Comparison of ENCODE assay signal across 15 cellular contexts in the genomic region with DNA sequence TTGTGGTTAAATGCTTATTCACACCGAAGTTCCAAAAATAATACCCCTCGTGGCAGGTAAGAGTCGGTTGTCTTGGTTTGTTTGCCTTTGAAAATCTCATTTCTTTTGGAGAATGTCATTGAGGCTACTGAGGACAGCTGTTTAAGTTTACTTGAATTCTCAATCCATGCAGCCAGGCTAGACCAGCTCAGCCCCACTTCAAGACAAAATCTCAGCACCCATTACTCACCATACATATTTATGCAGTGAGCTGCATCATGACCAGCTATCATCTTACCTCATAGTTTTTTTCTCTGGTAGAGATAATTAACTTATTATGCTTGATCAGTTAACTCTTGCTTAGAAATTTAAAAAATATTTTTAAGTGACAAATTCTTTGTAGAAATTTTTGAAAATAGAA.
DNase-seq lines count a peak whose midpoint lies in the region; ATAC-seq and TF ChIP-seq lines count a peak whose summit lies in the region.
"Had no signal": no experiment of that assay in that cellular context is flagged by ENCODE, and none has a peak within 500 bp of the region (broad histone marks: within the 10 kb centered on the region; RNA-seq: fewer than 3 reads in every experiment).

No MANE protein-coding gene starts in this region.

- H3K9me3 ChIP-seq in fibroblast of lung (ENCODE audit: control insufficient read depth, insufficient read depth, low read depth, low read length) (no peaks in the 10 kb centered on the region), adrenal gland (replicated peaks in 1 of 3) (no peaks in the 10 kb centered on the region)

- H3K36me3 ChIP-seq in GM23338 (ENCODE audit: insufficient read depth): no peaks in the 10 kb centered on the region
- no peaks in the 10 kb centered on the region for H3K36me3 ChIP-seq in fibroblast of lung (ENCODE audit: control insufficient read depth, insufficient read depth, low read length)
- H3K36me3 ChIP-seq in adrenal gland (replicated peaks in 1 of 2): peaks cover 0 to 3% of the 10 kb centered on the region in 2 donors

- no peaks in the 10 kb centered on the region for H3K27me3 Mint-ChIP-seq in GM23338 (ENCODE audit: insufficient read depth, low read depth, poor library complexity)

- peaks cover 9% of the 10 kb centered on the region; the same call in 2 of the 3 replicates for H3K36me3 Mint-ChIP-seq in GM23338 (ENCODE audit: low read depth)

- H3F3A ChIP-seq in GM23338 (replicated peaks; ENCODE audit: low read depth): no peaks in the 10 kb centered on the region

- no peak overlapping the region for H3K4me3 Mint-ChIP-seq in GM23338
- H3K4me3 Mint-ChIP-seq: neural crest cell had no signal

- 97 to 100% (median 98%) methylated on average over 3 of the region's 3 CpGs for WGBS in adrenal gland, 4 donors

- TF ChIP-seq CTCF in GM23338 (conservative IDR thresholded peaks at IDR 0.05; ENCODE audit: low read depth in 2 of 2) (no peak), RWPE1 (conservative IDR thresholded peaks at IDR 0.05; ENCODE audit: low read depth) (no peak), fibroblast of lung (conservative IDR thresholded peaks at IDR 0.05 in 1 of 2, IDR thresholded peaks at IDR 0.05 in 1 of 2; ENCODE audit: low read depth in 1 of 2, low read length in 2 of 2) (no peak), adrenal gland (IDR thresholded peaks at IDR 0.05) (no peak)

- peaks cover 16% of the 10 kb centered on the region for H3K4me1 Mint-ChIP-seq in GM23338

- no peaks in the 10 kb centered on the region for H3K27me3 ChIP-seq in GM23338 (ENCODE audit: insufficient read depth)
- H3K27me3 ChIP-seq in fibroblast of lung (ENCODE audit: control insufficient read depth, insufficient read depth, low read length): no peaks in the 10 kb centered on the region
- no peaks in the 10 kb centered on the region for H3K27me3 ChIP-seq in adrenal gland

- H3K27ac Mint-ChIP-seq in GM23338: no peak overlapping the region
- H3K27ac Mint-ChIP-seq: activated T-helper 2 cell treated with anti-CD3 and anti-CD28 coated beads, Interferon-gamma antibody, Interleukin-2, Interleukin-4, amounts not matched to agents 10 μg/mL and 5 μg/mL and 100 μg/mL, durations not matched to agents 14 hours and 24 hours and 36 hours had no signal

- no peaks in the 10 kb centered on the region for H3K9me2 ChIP-seq in GM23338 (ENCODE audit: insufficient read depth)

- H3K79me2 ChIP-seq in GM23338 (replicated peaks; ENCODE audit: insufficient read depth) (peaks cover 9% of the 10 kb centered on the region; the same call in 1 of the 2 replicates), fibroblast of lung (ENCODE audit: control insufficient read depth, insufficient read depth, low read length) (peaks cover 15% of the 10 kb centered on the region)

- H4K20me1 ChIP-seq in GM23338 (replicated peaks; ENCODE audit: insufficient read depth) (no peaks in the 10 kb centered on the region; the same call in none of the 2 replicates), fibroblast of lung (ENCODE audit: control insufficient read depth, extremely low read depth, insufficient read depth, low read length) (no peaks in the 10 kb centered on the region)

- POLR2A ChIA-PET in RWPE1 (lab: Yijun Ruan, JAX; ENCODE audit: low non-redundant PET): interaction anchor here (0.5 kb wide), 1 partner anchor 11 kb away, joined by 4 read pairs; no protein-coding TSS in a partner anchor

- ATAC-seq in GM23338: no peak

- intact Hi-C loops in adrenal gland (cut with DNase I): no loop called here

- H2AFZ ChIP-seq in GM23338 (no peak overlapping the region), fibroblast of lung (ENCODE audit: low read length) (no peak overlapping the region)

- TF ChIP-seq POLR2A in adrenal gland (IDR thresholded peaks at IDR 0.05): no peak

- no peak overlapping the region for H3K4me2 ChIP-seq in GM23338
- H3K4me2 ChIP-seq in fibroblast of lung (ENCODE audit: extremely low read depth, insufficient read depth, low read length): no peak overlapping the region

- no peak overlapping the region for H3K4me3 ChIP-seq in GM23338
- H3K4me3 ChIP-seq in fibroblast of lung (replicated peaks in 1 of 4; ENCODE audit: control extremely low read depth in 1 of 4, insufficient read depth in 1 of 4, low read depth in 3 of 4, low read length in 4 of 4): no peak overlapping the region
- no peak overlapping the region for H3K4me3 ChIP-seq in skeletal muscle cell (ENCODE audit: low read depth, low read length)
- no peak overlapping the region for H3K4me3 ChIP-seq in adrenal gland
- H3K4me3 ChIP-seq: lung had no signal

- no peaks in the 10 kb centered on the region for H3K9me3 Mint-ChIP-seq in GM23338
- H3K9me3 Mint-ChIP-seq: activated T-helper 2 cell treated with anti-CD3 and anti-CD28 coated beads, Interferon-gamma antibody, Interleukin-2, Interleukin-4, amounts not matched to agents 10 μg/mL and 5 μg/mL and 100 μg/mL, durations not matched to agents 14 hours and 24 hours and 36 hours; neural crest cell had no signal

- no peak overlapping the region for H3K9ac ChIP-seq in fibroblast of lung (ENCODE audit: insufficient read depth, low read length)

- H3K27ac ChIP-seq in GM23338 (ENCODE audit: low read depth): 0 out of 2 replicates have a peak overlapping the region, but pooled peaks have one; percentile 5
- no peak overlapping the region for H3K27ac ChIP-seq in RWPE1
- no peak overlapping the region for H3K27ac ChIP-seq in fibroblast of lung (ENCODE audit: insufficient read depth, low read length)
- H3K27ac ChIP-seq in adrenal gland: no peak overlapping the region

- DNase-seq in GM23338 (ENCODE audit: low spot score) (no peak), RWPE1 (ENCODE audit: low spot score) (peak; percentile 1), fibroblast of lung (ENCODE audit: low read depth in 2 of 2) (peak; percentile 57 to 89), skeletal muscle cell (ENCODE audit: low read depth) (peak; percentile 25), D341Med (ENCODE audit: low spot score) (no peak), adrenal gland (no peak), occipital lobe (lab: John Stamatoyannopoulos, UW) (no peak)
- DNase-seq: activated CD4-positive, alpha-beta T cell treated with anti-CD3 and anti-CD28 coated beads, Interleukin-2, amount 50 U/mL, for 48 hours; NCI-H1930; NCI-H526; RPMI8226; T1000 had no signal

- H3K4me1 ChIP-seq in GM23338 (ENCODE audit: insufficient read depth) (peaks cover 6% of the 10 kb centered on the region), fibroblast of lung (ENCODE audit: control insufficient read depth, extremely low read depth, insufficient read depth, low read length) (peaks cover 5% of the 10 kb centered on the region), adrenal gland (replicated peaks in 1 of 2) (peaks cover 0 to 20% of the 10 kb centered on the region in 2 donors)

- CTCF ChIA-PET in RWPE1 (lab: Yijun Ruan, JAX): no interaction called here

TF ChIP-seq in GM23338, 12 proteins besides CTCF, POLR2A, EP300 and RAD21 (continues in another document):
- TF ChIP-seq REST (IDR thresholded peaks at IDR 0.05; ENCODE audit: unreplicated experiment) (no peak), STAT1 (IDR thresholded peaks at IDR 0.05; ENCODE audit: unreplicated experiment) (no peak), NANOG (IDR thresholded peaks at IDR 0.05; ENCODE audit: borderline replicate concordance) (no peak), POLR2AphosphoS5 (IDR thresholded peaks at IDR 0.05; ENCODE audit: low read depth) (no peak), ZNF331 (CRISPR knock-in tag; IDR thresholded peaks at IDR 0.05; ENCODE audit: low read depth) (no peak), EZH2phosphoT487 (IDR thresholded peaks at IDR 0.05; ENCODE audit: unreplicated experiment) (no peak)

Comparison
In these comparisons a context has a peak if more than half of its experiments do, and no peak if none do; other contexts are left out.
1. DNase-seq: peak in RWPE1 (single experiment), fibroblast of lung (2 of 2) and skeletal muscle cell (single experiment); none in GM23338 (single experiment), D341Med (single experiment), adrenal gland (0 of 7) and occipital lobe (single experiment).